ENCODE assay signal across 25 cellular contexts in the genomic region with DNA sequence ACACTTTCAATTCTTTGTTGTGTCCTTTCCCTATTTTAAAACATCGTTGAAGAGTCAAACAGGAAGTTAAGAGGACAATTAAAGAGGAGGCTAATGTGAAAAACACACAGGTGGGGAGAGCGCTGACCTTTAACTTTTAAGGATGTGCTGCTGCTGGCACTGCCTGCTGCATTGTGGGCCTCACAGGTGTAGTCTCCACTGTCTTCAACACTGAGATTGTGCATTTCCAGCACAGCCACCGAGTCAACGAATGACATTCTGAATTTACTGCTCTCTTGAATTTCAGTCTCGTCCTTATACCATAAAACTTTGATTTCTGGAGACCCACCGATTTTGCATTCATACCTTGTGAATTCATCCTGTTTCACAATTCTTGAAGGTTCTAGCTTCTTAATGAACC.
"Had no signal": no experiment of that assay in that cellular context is flagged by ENCODE, and none has a peak within 500 bp of the region (broad histone marks: within the 10 kb centered on the region; RNA-seq: fewer than 3 reads in every experiment).

No MANE protein-coding gene starts in this region.

- H3K9me3 ChIP-seq: heart left ventricle, left ventricle myocardium inferior, lower lobe of right lung, mucosa of descending colon had no signal

- DNase-seq: dermis blood vessel endothelial cell; dorsolateral prefrontal cortex; effector CD4-positive, alpha-beta T cell; effector memory CD4-positive, alpha-beta T cell; foreskin keratinocyte; heart left ventricle; hypothalamus; immature natural killer cell; islet precursor cell; kidney; kidney glomerular epithelial cell; left colon; left ventricle myocardium inferior; lower lobe of right lung; mesenchymal stem cell; mucosa of descending colon; naive B cell had no signal

- FAIRE-seq: colon, endothelial cell of umbilical vein, frontal cortex, kidney had no signal

- ATAC-seq: foreskin keratinocyte, gastroesophageal sphincter, heart left ventricle, left colon, left lobe of liver, lower lobe of right lung, mucosa of descending colon had no signal

- H3K36me3 ChIP-seq: gastroesophageal sphincter had no signal

- H3K4me2 ChIP-seq: hepatocyte had no signal

- H2AFZ ChIP-seq: hepatocyte had no signal

- H3K4me3 ChIP-seq: coronary artery, dorsolateral prefrontal cortex, esophagus muscularis mucosa, gastroesophageal sphincter, heart left ventricle, hepatocyte, left ventricle myocardium inferior, lower lobe of right lung, mucosa of descending colon had no signal

- H3K27me3 ChIP-seq: dorsolateral prefrontal cortex, esophagus muscularis mucosa, foreskin keratinocyte, gastroesophageal sphincter, heart left ventricle, hepatocyte had no signal

- H3K27ac ChIP-seq: coronary artery, dorsolateral prefrontal cortex, esophagus muscularis mucosa, foreskin keratinocyte, gastroesophageal sphincter, heart left ventricle, hepatocyte, lower lobe of right lung had no signal

- H3K79me2 ChIP-seq: hepatocyte had no signal

- H3K4me1 ChIP-seq: esophagus muscularis mucosa, foreskin keratinocyte, gastroesophageal sphincter, lower lobe of right lung had no signal
